In the genomic region with DNA sequence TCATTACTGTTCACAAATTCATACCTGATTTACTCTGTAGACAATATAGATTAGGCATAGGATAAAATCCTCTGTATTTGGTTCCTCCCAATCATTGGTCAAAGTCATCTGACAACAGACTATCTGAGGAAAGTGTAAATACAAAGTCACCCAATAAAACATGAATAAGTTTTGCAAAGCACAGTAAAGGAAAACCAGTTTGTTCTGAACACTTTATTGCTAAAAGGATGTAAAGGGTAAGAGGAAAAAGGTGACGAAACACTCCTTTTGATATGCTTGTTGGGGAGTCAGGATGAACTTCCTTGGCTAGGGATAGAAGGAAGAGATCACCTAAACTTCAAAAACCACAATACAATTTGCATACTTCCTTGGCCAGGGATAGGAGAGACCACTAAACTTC, we compare ENCODE assay signal across 15 cellular contexts. TPM values are rescaled to one million over a fixed set of nuclear protein-coding genes. Genes with fewer than 3 reads are reported as not detected.
DNase-seq lines count a peak whose midpoint lies in the region; ATAC-seq, FAIRE-seq and TF ChIP-seq lines count a peak whose summit lies in the region.
"Had no signal": no experiment of that assay in that cellular context is flagged by ENCODE, and none has a peak within 500 bp of the region (broad histone marks: within the 10 kb centered on the region; RNA-seq: fewer than 3 reads in every experiment).

No MANE protein-coding gene starts in this region.

- no peak for TF ChIP-seq POLR2A in GM12878 (IDR thresholded peaks at IDR 0.05; ENCODE audit: low read depth, low read length)
- TF ChIP-seq POLR2A in uterus (IDR thresholded peaks at IDR 0.05) = no peak
- no peak for TF ChIP-seq POLR2A in spleen (IDR thresholded peaks at IDR 0.05)

- CTCF ChIA-PET in GM12878 (lab: Yijun Ruan, JAX) = interaction anchor here (0.8 to 5.7 kb wide), 7 partner anchors 9 to 498 kb away, joined by 3 to 32 read pairs (median 3); a partner anchor contains a TSS

- no peak for TF ChIP-seq EP300 in GM12878 (IDR thresholded peaks at IDR 0.05; ENCODE audit: borderline replicate concordance in 1 of 2, control insufficient read depth in 1 of 2, low read depth in 2 of 2, low read length in 2 of 2)

- no peak overlapping the region for H2AFZ ChIP-seq in GM12878 (ENCODE audit: control insufficient read depth, low read depth, low read length)

- H3K4me3 ChIP-seq in GM12878 = no peak overlapping the region
- H3K4me3 ChIP-seq in mesodermal cell (ENCODE audit: extremely low read depth, insufficient read depth, low read length, poor library complexity, severe bottlenecking) = no peak overlapping the region
- H3K4me3 ChIP-seq in skeletal muscle tissue (ENCODE audit: low read length in 3 of 3) = no peak overlapping the region
- H3K4me3 ChIP-seq in uterus = no peak overlapping the region
- no peak overlapping the region for H3K4me3 ChIP-seq in spleen
- H3K4me3 ChIP-seq: K562, SJCRH30 had no signal

- H4K20me1 ChIP-seq in GM12878 (ENCODE audit: control insufficient read depth, insufficient read depth) = no peaks in the 10 kb centered on the region

- RAD21 ChIA-PET in GM12878 (lab: Charles Lee; ENCODE audit: unreplicated experiment) = interaction anchor here (0.7 to 3.3 kb wide), 3 partner anchors 9 to 760 kb away, joined by 3 to 31 read pairs (median 4); a partner anchor contains a TSS

- H3K9me3 ChIP-seq in GM12878 (replicated peaks; ENCODE audit: control insufficient read depth, insufficient read depth, low read length) (no peaks in the 10 kb centered on the region), mesodermal cell (ENCODE audit: control insufficient read depth, low read length) (no peaks in the 10 kb centered on the region), skeletal muscle tissue (ENCODE audit: control insufficient read depth in 3 of 3, low read length in 3 of 3) (no peaks in the 10 kb centered on the region), uterus (no peaks in the 10 kb centered on the region), spleen (no peaks in the 10 kb centered on the region)
- H3K9me3 ChIP-seq: SJCRH30 had no signal

- ATAC-seq in GM12878 = no peak
- ATAC-seq: HCT116 had no signal

- no peak for DNase-seq in GM18507 (ENCODE audit: extremely low spot score, insufficient read length, low read depth)
- no peak for DNase-seq in GM12878 (ENCODE audit: low read depth, low spot score)
- no peak for DNase-seq in uterus
- DNase-seq in occipital lobe (lab: John Stamatoyannopoulos, UW) = no peak
- DNase-seq in OCI-M2 (lab: John Stamatoyannopoulos, UW; ENCODE audit: unreplicated experiment) = no peak
- DNase-seq in spleen = no peak
- DNase-seq: DND-41, GOT3, NCI-H1694 treated with DMSO at 0.1 percent for 48 hours, NCI-H2227 treated with DMSO at 0.1 percent for 48 hours, SJCRH30 had no signal

- POLR2A ChIA-PET in GM12878 (lab: Charles Lee) = interaction anchor here (0.7 kb wide), 1 partner anchor 427 kb away, joined by 3 read pairs; no protein-coding TSS in a partner anchor

- SMC1A ChIA-PET in GM12878 (lab: Charles Lee; ENCODE audit: uncharacterized antibody, unreplicated experiment) = interaction anchor here (1.0 to 2.1 kb wide), 5 partner anchors 34 to 1072 kb away, joined by 3 to 12 read pairs (median 3); a partner anchor contains a TSS

- peak; percentile 31 for FAIRE-seq in GM18507 (lab: Jason Lieb, UNC)
- peak; percentile 41 for FAIRE-seq in GM12878 (lab: Jason Lieb, UNC)
- FAIRE-seq: K562 had no signal

- TF ChIP-seq CTCF in GM12878 (IDR thresholded peaks at IDR 0.05 in 2 of 3, conservative IDR thresholded peaks at IDR 0.05 in 1 of 3; ENCODE audit: control insufficient read depth in 2 of 3, extremely low read depth in 1 of 3, insufficient read depth in 1 of 3, low read depth in 3 of 3, low read length in 3 of 3) (no peak), uterus (IDR thresholded peaks at IDR 0.05) (no peak), spleen (IDR thresholded peaks at IDR 0.05 in 8 of 11, conservative IDR thresholded peaks at IDR 0.05 in 3 of 11) (no peak)

- no peak overlapping the region for H3K4me2 ChIP-seq in GM12878 (ENCODE audit: control insufficient read depth, insufficient read depth)

- H3K79me2 ChIP-seq in GM12878 (ENCODE audit: control insufficient read depth, insufficient read depth, low read length) = peaks cover 2% of the 10 kb centered on the region

- H3K36me3 ChIP-seq in GM12878 (ENCODE audit: control insufficient read depth in 2 of 2, insufficient read depth in 2 of 2, low read length in 1 of 2) (peaks cover 0 to 8% of the 10 kb centered on the region in 2 experiments; a peak in 2 of 4 replicates), mesodermal cell (ENCODE audit: control insufficient read depth, insufficient read depth, low read length) (peaks cover 37% of the 10 kb centered on the region), skeletal muscle tissue (ENCODE audit: control insufficient read depth in 3 of 3, insufficient read depth in 3 of 3, low read length in 3 of 3) (no peaks in the 10 kb centered on the region), uterus (peaks cover 0 to 2% of the 10 kb centered on the region in 2 donors), spleen (peaks cover 0 to 24% (median 0%) of the 10 kb centered on the region in 6 donors)

- WGBS in GM12878 (ENCODE audit: insufficient coverage, insufficient replicate concordance, low lambda C conversion rate, missing lambda C conversion rate) = 92% methylated on average over 1 of the region's 1 CpG
- WGBS in mesodermal cell (ENCODE audit: insufficient coverage in 2 of 2), 2 experiments = 100% methylated on average over 1 of the region's 1 CpG; no CpG with 5 or more reads in 1 of the 2 experiments
- WGBS in spleen, 5 donors = 75 to 95% (median 77%) methylated on average over 1 of the region's 1 CpG

- H3K9ac ChIP-seq in GM12878 (ENCODE audit: control insufficient read depth, insufficient read depth, low read length) (no peak overlapping the region), skeletal muscle tissue (ENCODE audit: low read depth in 1 of 3, low read length in 3 of 3) (no peak overlapping the region)

- BruUV-seq in GM12878 (replicated peaks; lab: Mats Ljungman, UMichigan) = no TSS peak

- H3K27me3 ChIP-seq in GM12878 (replicated peaks in 1 of 2; ENCODE audit: control insufficient read depth in 2 of 2, insufficient read depth in 2 of 2, low read length in 1 of 2) (no peaks in the 10 kb centered on the region), skeletal muscle tissue (ENCODE audit: control insufficient read depth in 3 of 3, insufficient read depth in 3 of 3, low read length in 3 of 3) (no peaks in the 10 kb centered on the region), uterus (no peaks in the 10 kb centered on the region), spleen (replicated peaks in 1 of 7) (no peaks in the 10 kb centered on the region)
- H3K27me3 ChIP-seq: SJCRH30 had no signal

- TF ChIP-seq RAD21 in GM12878 (IDR thresholded peaks at IDR 0.05; ENCODE audit: insufficient read depth, low read depth, low read length) = no peak

- in situ Hi-C loops in GM12878 (cut with MboI) = loop anchor here (5.0 to 10.0 kb wide), 3 partner anchors 423 to 1081 kb away; a partner anchor contains a TSS

- H3K27ac ChIP-seq in GM12878 (ENCODE audit: control insufficient read depth, insufficient read depth) (no peak overlapping the region), mesodermal cell (ENCODE audit: low read depth, low read length, severe bottlenecking) (peak overlapping the region; percentile 18), skeletal muscle tissue (ENCODE audit: low read depth, low read length) (peak overlapping the region; percentile 11), uterus (no peak overlapping the region), spleen (no peak overlapping the region)
- H3K27ac ChIP-seq: SJCRH30 had no signal

- peaks cover 16% of the 10 kb centered on the region for H3K4me1 ChIP-seq in GM12878 (ENCODE audit: control insufficient read depth, insufficient read depth, low read length)
- no peaks in the 10 kb centered on the region for H3K4me1 ChIP-seq in mesodermal cell (ENCODE audit: control insufficient read depth, insufficient read depth, low read length, poor library complexity, severe bottlenecking)
- peaks cover 15 to 24% (median 16%) of the 10 kb centered on the region in 3 donors for H3K4me1 ChIP-seq in skeletal muscle tissue (ENCODE audit: control insufficient read depth in 3 of 3, insufficient read depth in 3 of 3, low read length in 3 of 3)
- H3K4me1 ChIP-seq in uterus = no peaks in the 10 kb centered on the region
- H3K4me1 ChIP-seq in spleen = peaks cover 0 to 32% (median 19%) of the 10 kb centered on the region in 6 donors
- H3K4me1 ChIP-seq: SJCRH30 had no signal

- intact Hi-C loops in GM12878 (cut with micrococcal nuclease; ENCODE audit: unreplicated experiment) (no loop called here), uterus (cut with DNase I; ENCODE audit: low total_unique reads) (no loop called here), spleen (cut with DNase I; ENCODE audit: low total_unique reads) (loop anchor here (10.0 kb wide), 1 partner anchor 431 kb away; a partner anchor contains a TSS)

RNA-seq across cellular contexts. Expression of a gene that starts 10.9 kb away (rescaled TPM):
- total RNA-seq in GM12878 (2013; cell fraction: nucleolus; rRNA removed) = 25.7 and 27.3 TPM in 2 replicates
- total RNA-seq in GM12878 (2014; rRNA removed) (93.7 and 99.6 TPM in 2 replicates), GM12878 (2014; rRNA removed; fragmentation: Illumina TruSeq; extraction: Trizol) (80.0 and 84.5 TPM in 2 replicates), GM12878 (2021) (61.6 and 74.0 TPM in 2 replicates), skeletal muscle tissue (4.2 TPM), uterus (10 to 100 TPM in 1 of 4 donors, 1 to 10 TPM in 2, not detected in 1; 1.8 to 12.2 (median 2.9) TPM), occipital lobe (7.2 TPM), spleen (1 to 10 TPM; 3.3 to 7.5 (median 4.7) TPM)
- polyA plus RNA-seq in GM12878 (2011; ENCODE audit: low read depth) = 15.4 TPM
- polyA plus RNA-seq in GM12878 (2011; rRNA removed) (121 and 202 TPM in 2 replicates), GM12878 (2014; fragmentation: Illumina TruSeq; extraction: Trizol) (58.1 and 74.2 TPM in 2 replicates), GM12878 (2014; fragmentation: Nextera tagmentation; extraction: Ambion mirVana) (100 to 1,000 TPM; 273 to 407 TPM), GM12878 (2014; rRNA removed) (85.5 and 95.9 TPM in 2 replicates), GM12878 (2016; fragmentation: Nextera tagmentation; extraction: Ambion mirVana) (100 to 1,000 TPM; 217 to 261 TPM), spleen (10 to 100 TPM in 2 of 3 donors, 1 to 10 TPM in 1; 4.2 to 13.7 (median 11.6) TPM)
- polyA plus RNA-seq in GM12878 (2011; cell fraction: cytosol; rRNA removed) = 42.4 and 90.8 TPM in 2 replicates
- 55.9 and 59.6 TPM in 2 replicates for polyA plus RNA-seq in GM12878 (2011; cell fraction: nucleus; rRNA removed)
- 57.0 and 62.7 TPM in 2 replicates for polyA plus RNA-seq in GM12878 (2012)
- 29.1 and 45.2 TPM in 2 replicates for polyA minus RNA-seq in GM12878 (2011; rRNA and poly(A)+ RNA removed)
- 19.5 and 30.9 TPM in 2 replicates for polyA minus RNA-seq in GM12878 (2011; cell fraction: cytosol; rRNA and poly(A)+ RNA removed)
- 37.1 and 43.8 TPM in 2 replicates for polyA minus RNA-seq in GM12878 (2011; cell fraction: nucleus; rRNA and poly(A)+ RNA removed)
- polyA plus RNA-seq in mesodermal cell (2013, experiment 1 of 2) = 65.0 TPM
- polyA plus RNA-seq in mesodermal cell (2013, experiment 2 of 2) = 70.0 TPM

Comparison
In these comparisons a context has a peak if more than half of its experiments do, and no peak if none do; other contexts are left out.
1. H3K27ac ChIP-seq: peak in mesodermal cell (single experiment) and skeletal muscle tissue (single experiment); none in GM12878 (single experiment), uterus (0 of 2) and spleen (0 of 8).